ENCODE assay signal across 9 cellular contexts in genomic region chr18:48455555-48456478, GRCh38. TPM values are rescaled to one million over a fixed set of nuclear protein-coding genes. Genes with fewer than 3 reads are reported as not detected.
A peak's percentile ranks its signal among the peaks of the same experiment; 100 is the strongest.
DNase-seq lines count a peak whose midpoint lies in the region; ATAC-seq lines count a peak whose summit lies in the region.
"Had no signal": no experiment of that assay in that cellular context is flagged by ENCODE, and none has a peak within 500 bp of the region (broad histone marks: within the 10 kb centered on the region; RNA-seq: fewer than 3 reads in every experiment).

No MANE protein-coding gene starts in this region.

- peak overlapping the region; percentile 4 for H3K4me3 Mint-ChIP-seq in activated T-cell treated with anti-CD3 and anti-CD28 coated beads, Interleukin-2, amount 50 U/mL, for 4 hours
- H3K4me3 Mint-ChIP-seq: B cell had no signal

- peak; percentile 7 for DNase-seq in SKM-1 treated with dmso at 0.1 percent for 144 hours (lab: John Stamatoyannopoulos, UW; ENCODE audit: unreplicated experiment)
- DNase-seq in SKM-1 (lab: John Stamatoyannopoulos, UW; ENCODE audit: unreplicated experiment), result no peak
- DNase-seq in activated T-cell treated with anti-CD3 and anti-CD28 coated beads, Interleukin-2, amount 50 U/mL, for 4 hours, result peak; percentile 53
- peak; percentile 83 for DNase-seq in hepatic stellate cell (ENCODE audit: low spot score)
- peak; percentile 33 to 35 for DNase-seq in stimulated activated CD8-positive, alpha-beta memory T cell treated with anti-CD3 and anti-CD28 coated beads, Interleukin-7, amount 100 ng/mL, for 4 hours (ENCODE audit: low read depth in 2 of 2)
- DNase-seq in NCI-H748 treated with DMSO at 0.1 percent for 48 hours (lab: John Stamatoyannopoulos, UW), result no peak
- DNase-seq in NCI-H446 (lab: John Stamatoyannopoulos, UW), result no peak

- peaks cover 27% of the 10 kb centered on the region for H3K4me1 Mint-ChIP-seq in activated T-cell treated with anti-CD3 and anti-CD28 coated beads, Interleukin-2, amount 50 U/mL, for 4 hours (ENCODE audit: low read depth)
- H3K4me1 Mint-ChIP-seq: B cell had no signal

- H3K36me3 Mint-ChIP-seq in activated T-cell treated with anti-CD3 and anti-CD28 coated beads, Interleukin-2, amount 50 U/mL, for 4 hours (ENCODE audit: insufficient read depth), result no peaks in the 10 kb centered on the region

- peaks cover 43% of the 10 kb centered on the region for H3K27me3 Mint-ChIP-seq in activated T-cell treated with anti-CD3 and anti-CD28 coated beads, Interleukin-2, amount 50 U/mL, for 4 hours (ENCODE audit: low read depth)

- peak; percentile 85 to 86 for ATAC-seq in activated T-cell treated with anti-CD3 and anti-CD28 coated beads, Interleukin-2, amount 50 U/mL, for 4 hours
- no peak for ATAC-seq in GM21367 (IDR thresholded peaks at IDR 0.05; ENCODE audit: unreplicated experiment)

- no peaks in the 10 kb centered on the region for H3K9me3 Mint-ChIP-seq in activated T-cell treated with anti-CD3 and anti-CD28 coated beads, Interleukin-2, amount 50 U/mL, for 4 hours

RNA-seq across cellular contexts. Expression of gene ZBTB7C, which starts 46.6 kb away (rescaled TPM):
- total RNA-seq in activated T-cell treated with anti-CD3 and anti-CD28 coated beads, Interleukin-2, amount 50 U/mL, for 4 hours, result under 1 TPM in 2 of 3 donors, not detected in 1; 0.05 to 0.29 TPM
- total RNA-seq: B cell had no signal

Comparison
In these comparisons a context has a peak if more than half of its experiments do, and no peak if none do; other contexts are left out.
1. DNase-seq: peak in SKM-1 treated with dmso at 0.1 percent for 144 hours (single experiment), activated T-cell treated with anti-CD3 and anti-CD28 coated beads, Interleukin-2, amount 50 U/mL, for 4 hours (single experiment), hepatic stellate cell (single experiment) and stimulated activated CD8-positive, alpha-beta memory T cell treated with anti-CD3 and anti-CD28 coated beads, Interleukin-7, amount 100 ng/mL, for 4 hours (2 of 2); none in SKM-1 (single experiment), NCI-H748 treated with DMSO at 0.1 percent for 48 hours (single experiment) and NCI-H446 (0 of 2).